8 cellular contexts compared by ENCODE assay signal in the genomic region with DNA sequence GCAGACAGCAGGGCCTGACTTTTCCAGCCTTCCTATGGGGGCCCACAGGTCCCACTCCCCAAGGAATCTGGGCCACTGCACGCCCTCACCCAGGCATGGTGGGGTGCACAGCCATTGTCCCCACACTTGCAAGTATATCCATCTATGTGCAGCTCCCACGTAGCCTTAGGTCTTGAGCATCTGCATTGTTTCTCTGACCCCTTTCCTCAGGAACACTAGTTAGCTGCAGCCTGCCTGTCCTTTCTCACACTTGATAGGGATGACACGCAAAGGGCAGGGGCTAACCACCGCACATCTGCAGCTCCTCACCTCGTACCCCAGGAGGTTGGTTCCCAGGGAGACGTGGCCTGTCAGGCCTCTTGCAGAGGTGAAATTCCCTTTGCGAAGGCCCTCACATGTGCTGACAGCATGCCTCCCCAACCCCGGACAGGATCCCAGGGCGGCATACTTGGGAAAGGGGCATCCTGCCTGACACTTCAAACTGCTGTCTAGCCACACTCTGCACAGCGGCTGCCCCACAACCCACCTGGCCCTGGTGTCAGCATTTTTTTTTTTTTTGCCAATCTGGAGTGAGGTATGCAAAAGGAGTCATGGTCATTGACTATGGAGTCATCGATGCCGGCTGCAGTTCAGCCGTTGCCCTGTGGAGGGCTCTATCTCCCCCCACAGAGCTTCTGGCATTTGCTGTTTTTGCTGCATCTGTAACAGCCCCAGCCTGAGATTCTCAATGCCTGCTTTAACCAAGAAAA. TPM values are rescaled to one million over a fixed set of nuclear protein-coding genes. Genes with fewer than 3 reads are reported as not detected.
A peak's percentile ranks its signal among the peaks of the same experiment; 100 is the strongest.
DNase-seq lines count a peak whose midpoint lies in the region; ATAC-seq, FAIRE-seq and TF ChIP-seq lines count a peak whose summit lies in the region.

No MANE protein-coding gene starts in this region.

- no peak for FAIRE-seq in H54 (lab: Jason Lieb, UNC)

- H3K4me3 Mint-ChIP-seq in activated naive CD4-positive, alpha-beta T cell treated with anti-CD3 and anti-CD28 coated beads for 36 hours, result peak overlapping the region; percentile 82

- ATAC-seq in HG03139 (IDR thresholded peaks at IDR 0.05; ENCODE audit: unreplicated experiment), result no peak

- CTCF ChIA-PET in activated naive CD4-positive, alpha-beta T cell treated with anti-CD3 and anti-CD28 coated beads for 36 hours (lab: Charles Lee), result interaction anchor here (1.7 kb wide), 1 partner anchor 32 kb away, joined by 3 read pairs; no protein-coding TSS in a partner anchor

- H3K27me3 ChIP-seq in suprapubic skin, result no peaks in the 10 kb centered on the region

- no peaks in the 10 kb centered on the region for H3K9me3 ChIP-seq in suprapubic skin

- TF ChIP-seq POLR2A in H54 (IDR thresholded peaks at IDR 0.05; ENCODE audit: low read depth, low read length) (0 out of 2 replicates have a peak, but pooled peaks have one; percentile 17), suprapubic skin (IDR thresholded peaks at IDR 0.05) (no peak)

- DNase-seq in DMS153 (lab: John Stamatoyannopoulos, UW) (peak; percentile 10), H54 (ENCODE audit: insufficient read length, low spot score) (peak; percentile 81), NOMO-1 treated with DMSO at 0.1 percent for 48 hours (lab: John Stamatoyannopoulos, UW; ENCODE audit: unreplicated experiment) (peak; percentile 14), head of caudate nucleus (peak; percentile 37 to 84 (median 67)), posterior cingulate gyrus (peak; percentile 42 to 95 (median 63)), suprapubic skin (ENCODE audit: low spot score in 2 of 2) (no peak)
- DNase-seq in activated naive CD4-positive, alpha-beta T cell treated with anti-CD3 and anti-CD28 coated beads for 36 hours, result peak; percentile 58

- TF ChIP-seq EP300 in suprapubic skin (IDR thresholded peaks at IDR 0.05), result no peak

- TF ChIP-seq CTCF in suprapubic skin (IDR thresholded peaks at IDR 0.05), result peak in 1 of 2 donors; percentile 81

- no peak overlapping the region for H3K27ac ChIP-seq in suprapubic skin

- peaks cover 30% of the 10 kb centered on the region for H3K4me1 Mint-ChIP-seq in activated naive CD4-positive, alpha-beta T cell treated with anti-CD3 and anti-CD28 coated beads for 36 hours (ENCODE audit: low read depth)

- peaks cover 53% of the 10 kb centered on the region for H3K4me1 ChIP-seq in suprapubic skin

- no peak overlapping the region for H3K4me3 ChIP-seq in suprapubic skin

- no peaks in the 10 kb centered on the region for H3K9me3 Mint-ChIP-seq in activated naive CD4-positive, alpha-beta T cell treated with anti-CD3 and anti-CD28 coated beads for 36 hours

- H3K36me3 ChIP-seq in suprapubic skin, result peaks cover 23% of the 10 kb centered on the region

- no peak overlapping the region for H3K27ac Mint-ChIP-seq in activated naive CD4-positive, alpha-beta T cell treated with anti-CD3 and anti-CD28 coated beads for 36 hours

- peaks cover 4% of the 10 kb centered on the region for H3K27me3 Mint-ChIP-seq in activated naive CD4-positive, alpha-beta T cell treated with anti-CD3 and anti-CD28 coated beads for 36 hours (ENCODE audit: low read depth)

- WGBS in suprapubic skin, result 36% methylated on average over 11 of the region's 13 CpGs

- peaks cover 5% of the 10 kb centered on the region for H3K36me3 Mint-ChIP-seq in activated naive CD4-positive, alpha-beta T cell treated with anti-CD3 and anti-CD28 coated beads for 36 hours (ENCODE audit: low read depth)

- intact Hi-C loops in activated naive CD4-positive, alpha-beta T cell treated with anti-CD3 and anti-CD28 coated beads for 36 hours (cut with micrococcal nuclease), result loop anchor here (1.0 to 5.0 kb wide), 3 partner anchors 32 to 188 kb away; no protein-coding TSS in a partner anchor
- intact Hi-C loops in head of caudate nucleus (cut with DNase I), result loop anchor here (10.0 kb wide), 1 partner anchor 355 kb away; the partner anchor contains the start of gene ARF1
- intact Hi-C loops in posterior cingulate gyrus (cut with DNase I), result loop anchor here (10.0 kb wide), 2 partner anchors 165 to 355 kb away; partner anchors contain the start of genes ARF1 and ZNF678

RNA-seq across cellular contexts. Expression of gene JMJD4, which starts 5.0 kb away (rescaled TPM):
- 10 to 100 TPM; 11.3 to 11.7 TPM for total RNA-seq in activated naive CD4-positive, alpha-beta T cell treated with anti-CD3 and anti-CD28 coated beads for 36 hours
- 10 to 100 TPM in 3 of 4 donors, 1 to 10 TPM in 1; 9.9 to 24.2 (median 16.5) TPM for total RNA-seq in suprapubic skin

RNA-seq across cellular contexts. Expression of gene SNAP47, which starts 5.2 kb away (rescaled TPM):
- 10 to 100 TPM; 18.7 to 23.0 TPM for total RNA-seq in activated naive CD4-positive, alpha-beta T cell treated with anti-CD3 and anti-CD28 coated beads for 36 hours
- total RNA-seq in suprapubic skin, result 10 to 100 TPM; 35.8 to 51.0 (median 42.9) TPM

Comparison
In these comparisons a context has a peak if more than half of its experiments do, and no peak if none do; other contexts are left out.
1. DNase-seq: peak in DMS153 (single experiment), H54 (single experiment), NOMO-1 treated with DMSO at 0.1 percent for 48 hours (single experiment), activated naive CD4-positive, alpha-beta T cell treated with anti-CD3 and anti-CD28 coated beads for 36 hours (single experiment), head of caudate nucleus (42 of 42) and posterior cingulate gyrus (10 of 10); none in suprapubic skin (0 of 2).